Comparison of ENCODE assay signal across 15 cellular contexts in genomic region chr6:129679250-129679649, GRCh38. TPM values are rescaled to one million over a fixed set of nuclear protein-coding genes. Genes with fewer than 3 reads are reported as not detected.
DNase-seq lines count a peak whose midpoint lies in the region; ATAC-seq, FAIRE-seq and TF ChIP-seq lines count a peak whose summit lies in the region.
"Had no signal": no experiment of that assay in that cellular context is flagged by ENCODE, and none has a peak within 500 bp of the region (broad histone marks: within the 10 kb centered on the region; RNA-seq: fewer than 3 reads in every experiment).

No MANE protein-coding gene starts in this region.

- H3F3A ChIP-seq in neural progenitor cell (ENCODE audit: low read depth) = no peaks in the 10 kb centered on the region

- TF ChIP-seq RAD21 in A549 (conservative IDR thresholded peaks at IDR 0.05 in 1 of 2, IDR thresholded peaks at IDR 0.05 in 1 of 2) = no peak

- POLR2A ChIA-PET in A549 (lab: Yijun Ruan, JAX) = no interaction called here

- H3K27ac Mint-ChIP-seq in chondrocyte (ENCODE audit: unreplicated experiment) = peak overlapping the region; percentile 51
- H3K27ac Mint-ChIP-seq in neural progenitor cell = no peak overlapping the region
- H3K27ac Mint-ChIP-seq: activated CD8-positive, alpha-beta T cell treated with anti-CD3 and anti-CD28 coated beads, Interleukin-2, amount 10 ng/mL, durations not matched to agents 7 days and 5 days; B cell had no signal

- no peak overlapping the region for H3K4me3 Mint-ChIP-seq in chondrocyte (ENCODE audit: unreplicated experiment)
- no peak overlapping the region for H3K4me3 Mint-ChIP-seq in neural progenitor cell
- H3K4me3 Mint-ChIP-seq: activated CD8-positive, alpha-beta T cell treated with anti-CD3 and anti-CD28 coated beads, Interleukin-2, amount 10 ng/mL, durations not matched to agents 7 days and 5 days; B cell had no signal

- H3K4me2 ChIP-seq in A549 = peak overlapping the region; percentile 58
- no peak overlapping the region for H3K4me2 ChIP-seq in neural progenitor cell

- no peaks in the 10 kb centered on the region for H3K36me3 ChIP-seq in neural progenitor cell
- no peaks in the 10 kb centered on the region for H3K36me3 ChIP-seq in gastroesophageal sphincter
- H3K36me3 ChIP-seq: thyroid gland had no signal

- peaks cover 2% of the 10 kb centered on the region for H3K9me3 Mint-ChIP-seq in chondrocyte (ENCODE audit: low read depth)
- no peaks in the 10 kb centered on the region for H3K9me3 Mint-ChIP-seq in neural progenitor cell

- H3K9me3 ChIP-seq in A549 (no peaks in the 10 kb centered on the region), neural progenitor cell (ENCODE audit: low read depth) (no peaks in the 10 kb centered on the region), gastroesophageal sphincter (no peaks in the 10 kb centered on the region)
- H3K9me3 ChIP-seq: thyroid gland had no signal

- ATAC-seq in A549 = no peak
- no peak for ATAC-seq in HG03280 (IDR thresholded peaks at IDR 0.05; ENCODE audit: unreplicated experiment)
- ATAC-seq in HG03457 (IDR thresholded peaks at IDR 0.05; ENCODE audit: unreplicated experiment) = no peak
- ATAC-seq in gastroesophageal sphincter = no peak
- no peak for ATAC-seq in HG02938 (IDR thresholded peaks at IDR 0.05; ENCODE audit: unreplicated experiment)
- ATAC-seq: activated CD8-positive, alpha-beta T cell treated with anti-CD3 and anti-CD28 coated beads, Interleukin-2, amount 10 ng/mL, durations not matched to agents 7 days and 5 days had no signal

- no peaks in the 10 kb centered on the region for H3K79me2 ChIP-seq in neural progenitor cell (ENCODE audit: low read depth)

- 39% methylated on average over 3 of the region's 3 CpGs for WGBS in A549 (ENCODE audit: missing lambda C conversion rate)
- 47 to 48% methylated on average over 3 of the region's 3 CpGs for WGBS in gastroesophageal sphincter (ENCODE audit: low coverage in 1 of 2), 2 donors

- H4K20me1 ChIP-seq in neural progenitor cell (ENCODE audit: low read depth) = no peaks in the 10 kb centered on the region

- no peak overlapping the region for H3K4me3 ChIP-seq in A549
- H3K4me3 ChIP-seq in neural progenitor cell = no peak overlapping the region
- no peak overlapping the region for H3K4me3 ChIP-seq in gastroesophageal sphincter
- H3K4me3 ChIP-seq: thyroid gland had no signal

- H3K27me3 Mint-ChIP-seq in chondrocyte (ENCODE audit: low read depth) = no peaks in the 10 kb centered on the region
- peaks cover 3% of the 10 kb centered on the region for H3K27me3 Mint-ChIP-seq in neural progenitor cell (ENCODE audit: insufficient read depth, low read depth)
- H3K27me3 Mint-ChIP-seq: B cell had no signal

- no peaks in the 10 kb centered on the region for H3K27me3 ChIP-seq in neural progenitor cell
- H3K27me3 ChIP-seq in gastroesophageal sphincter = peaks cover 3% of the 10 kb centered on the region
- H3K27me3 ChIP-seq: thyroid gland had no signal

- TF ChIP-seq CTCF in A549 (IDR thresholded peaks at IDR 0.05) = no peak
- no peak for TF ChIP-seq CTCF in chondrocyte (IDR thresholded peaks at IDR 0.05)
- no peak for TF ChIP-seq CTCF in neural progenitor cell (IDR thresholded peaks at IDR 0.05)
- no peak for TF ChIP-seq CTCF in gastroesophageal sphincter (IDR thresholded peaks at IDR 0.05)

- DNase-seq in A549 (ENCODE audit: low read depth in 1 of 2, low spot score in 1 of 2) (no peak), HCEC 1CT (peak; percentile 78), chondrocyte (ENCODE audit: low spot score) (no peak), neural progenitor cell (ENCODE audit: low spot score) (no peak)
- DNase-seq: activated CD8-positive, alpha-beta T cell treated with anti-CD3 and anti-CD28 coated beads, Interleukin-2, amount 10 ng/mL, durations not matched to agents 7 days and 5 days; NCI-H2029; NCI-H526 treated with DMSO at 0.1 percent for 48 hours; Right ventricle myocardium superior; thyroid gland had no signal

- H3K4me1 ChIP-seq in A549 (peaks cover 55% of the 10 kb centered on the region), neural progenitor cell (no peaks in the 10 kb centered on the region), gastroesophageal sphincter (peaks cover 0 to 12% (median 0%) of the 10 kb centered on the region in 3 donors)

- CTCF ChIA-PET in A549 (lab: Yijun Ruan, JAX) = no interaction called here

- no peak for TF ChIP-seq EP300 in A549 (IDR thresholded peaks at IDR 0.05)
- TF ChIP-seq EP300 in gastroesophageal sphincter (IDR thresholded peaks at IDR 0.05) = no peak

- H3K36me3 Mint-ChIP-seq in chondrocyte (ENCODE audit: low read depth) (no peaks in the 10 kb centered on the region), neural progenitor cell (no peaks in the 10 kb centered on the region)

- H3K4me1 Mint-ChIP-seq in chondrocyte (ENCODE audit: low read depth) = peaks cover 72% of the 10 kb centered on the region
- H3K4me1 Mint-ChIP-seq in neural progenitor cell = peaks cover 7% of the 10 kb centered on the region

- TF ChIP-seq POLR2A in A549 (IDR thresholded peaks at IDR 0.05; ENCODE audit: low read length) (no peak), gastroesophageal sphincter (IDR thresholded peaks at IDR 0.05) (no peak)

- H3K27ac ChIP-seq in A549 = peak overlapping the region; percentile 59 to 85
- no peak overlapping the region for H3K27ac ChIP-seq in neural progenitor cell
- peak overlapping the region in 2 of 4 donors; percentile 18 to 23 for H3K27ac ChIP-seq in gastroesophageal sphincter

- no peak overlapping the region for H3K9ac ChIP-seq in neural progenitor cell

- no peak for FAIRE-seq in A549 (lab: Jason Lieb, UNC)
- FAIRE-seq: TTC549 had no signal

- H2AFZ ChIP-seq in neural progenitor cell (replicated peaks) = peak overlapping the region; percentile 30

TF ChIP-seq in A549, 52 proteins besides CTCF, POLR2A, EP300 and RAD21:
- TF ChIP-seq MAZ (IDR thresholded peaks at IDR 0.05; ENCODE audit: borderline replicate concordance, low read depth, low read length) (no peak), PHF8 (IDR thresholded peaks at IDR 0.05; ENCODE audit: borderline replicate concordance, low read depth) (no peak), ZNF302 (CRISPR knock-in tag; IDR thresholded peaks at IDR 0.05) (no peak), POLR2AphosphoS2 (conservative IDR thresholded peaks at IDR 0.05; ENCODE audit: low read length) (no peak), E2F6 (IDR thresholded peaks at IDR 0.05; ENCODE audit: borderline replicate concordance, low read depth) (no peak), PBX3 (IDR thresholded peaks at IDR 0.05) (no peak), CHD2 (IDR thresholded peaks at IDR 0.05; ENCODE audit: low read length, partially characterized antibody) (no peak), RFX5 (IDR thresholded peaks at IDR 0.05) (no peak), ZFP36 (IDR thresholded peaks at IDR 0.05; ENCODE audit: borderline replicate concordance, partially characterized antibody) (no peak), NPAS2 (CRISPR knock-in tag; IDR thresholded peaks at IDR 0.05; ENCODE audit: borderline replicate concordance) (no peak), MYC (IDR thresholded peaks at IDR 0.05; ENCODE audit: borderline replicate concordance, low read length) (no peak), NFE2L2 (conservative IDR thresholded peaks at IDR 0.05; ENCODE audit: low read length) (no peak)

RNA-seq across cellular contexts. Expression of gene ARHGAP18, which starts 30.7 kb away (rescaled TPM):
- polyA plus RNA-seq in A549 (2011; rRNA removed) (13.3 and 16.7 TPM in 2 replicates), A549 (2017; fragmentation: RNase III; extraction: RNeasy Plus Mini Kit Qiagen cat#74134 plus additional on column Dnase treatment) (8.1 to 13.4 TPM (median 11.2 TPM) in 3 replicates)
- polyA plus RNA-seq in A549 (2012; cell fraction: cytosol; rRNA removed) = 1.4 TPM in 2 replicates
- polyA plus RNA-seq in A549 (2012; cell fraction: nucleus; rRNA removed) = 0.55 and 0.75 TPM in 2 replicates
- polyA minus RNA-seq in A549 (2011; rRNA and poly(A)+ RNA removed) = 13.5 and 13.7 TPM in 2 replicates
- total RNA-seq in chondrocyte (8.0 to 14.0 TPM (median 10.3 TPM) in 3 replicates), neural progenitor cell (ENCODE audit: low replicate concordance) (3.1 and 3.9 TPM in 2 replicates), gastroesophageal sphincter (10 to 100 TPM in 2 of 4 donors, 1 to 10 TPM in 2; 2.8 to 15.0 (median 9.4) TPM)
